In genomic region chr6:159691963-159692287, GRCh38 we compare ENCODE assay signal across 8 cellular contexts. TPM values are rescaled to one million over a fixed set of nuclear protein-coding genes. Genes with fewer than 3 reads are reported as not detected.
DNase-seq lines count a peak whose midpoint lies in the region; ATAC-seq, FAIRE-seq and TF ChIP-seq lines count a peak whose summit lies in the region.

No MANE protein-coding gene starts in this region.

- CTCF ChIA-PET in A549 (lab: Yijun Ruan, JAX) (interaction anchor here (0.6 to 5.1 kb wide), 16 partner anchors 9 to 262 kb away, joined by 3 to 29 read pairs (median 5); partner anchors contain the start of gene WTAP), HEK293 (lab: Yijun Ruan, JAX) (interaction anchor here (0.6 to 2.9 kb wide), 28 partner anchors 9 to 250 kb away, joined by 3 to 17 read pairs (median 6); partner anchors contain the start of genes ACAT2, TCP1 and WTAP), GM12878 (lab: Yijun Ruan, JAX) (interaction anchor here (0.7 to 5.8 kb wide), 28 partner anchors 10 to 276 kb away, joined by 3 to 46 read pairs (median 4); partner anchors contain the start of genes ACAT2, MRPL18, TCP1 and WTAP)

- H4K20me1 ChIP-seq in GM12878 (ENCODE audit: control insufficient read depth, insufficient read depth), result no peaks in the 10 kb centered on the region

- TF ChIP-seq RAD21 in A549 (conservative IDR thresholded peaks at IDR 0.05 in 1 of 2, IDR thresholded peaks at IDR 0.05 in 1 of 2), result no peak
- TF ChIP-seq RAD21 in GM12878 (IDR thresholded peaks at IDR 0.05; ENCODE audit: insufficient read depth, low read depth, low read length), result no peak

- H3K27me3 Mint-ChIP-seq in memory B cell, result no peaks in the 10 kb centered on the region

- H3K27ac ChIP-seq in A549, result peak overlapping the region; percentile 95 to 100; a peak in 5 of 6 replicates
- H3K27ac ChIP-seq in HEK293 (ENCODE audit: extremely low read depth, low read depth, low read length), result 0 out of 2 replicates have a peak overlapping the region, but pooled peaks have one; percentile 89
- peak overlapping the region; percentile 88; the same call in 1 of the 2 replicates for H3K27ac ChIP-seq in GM12878 (ENCODE audit: control insufficient read depth, insufficient read depth)
- peak overlapping the region; percentile 99 for H3K27ac ChIP-seq in vagina

- intact Hi-C loops in GM12878 (cut with micrococcal nuclease; ENCODE audit: unreplicated experiment) (loop anchor here (1.0 to 10.0 kb wide), 6 partner anchors 35 to 413 kb away; partner anchors contain the start of genes ACAT2, TCP1 and WTAP), vagina (cut with DNase I) (loop anchor here (2.0 to 10.0 kb wide), 3 partner anchors 35 to 273 kb away; partner anchors contain the start of genes IGF2R, MRPL18 and WTAP)

- peak overlapping the region; percentile 61 for H3K9ac ChIP-seq in GM12878 (ENCODE audit: control insufficient read depth, insufficient read depth, low read length)

- WGBS in A549 (ENCODE audit: missing lambda C conversion rate), result 42% methylated on average over 6 of the region's 7 CpGs
- WGBS in GM12878 (ENCODE audit: insufficient coverage, insufficient replicate concordance, low lambda C conversion rate, missing lambda C conversion rate), result under 1% methylated on average over 7 of the region's 7 CpGs

- TF ChIP-seq POLR2A in A549 (IDR thresholded peaks at IDR 0.05; ENCODE audit: low read length) (no peak), GM12878 (IDR thresholded peaks at IDR 0.05; ENCODE audit: low read depth, low read length) (no peak), vagina (IDR thresholded peaks at IDR 0.05) (no peak)

- no peak for TF ChIP-seq EP300 in A549 (IDR thresholded peaks at IDR 0.05)
- TF ChIP-seq EP300 in GM12878 (IDR thresholded peaks at IDR 0.05; ENCODE audit: borderline replicate concordance in 1 of 2, control insufficient read depth in 1 of 2, low read depth in 2 of 2, low read length in 2 of 2), result no peak

- SMC1A ChIA-PET in GM12878 (lab: Charles Lee; ENCODE audit: uncharacterized antibody, unreplicated experiment), result interaction anchor here (0.6 to 3.4 kb wide), 21 partner anchors 10 to 842 kb away, joined by 3 to 18 read pairs (median 5); partner anchors contain the start of genes ACAT2, TCP1 and WTAP

- no peaks in the 10 kb centered on the region for H3K9me3 ChIP-seq in A549
- H3K9me3 ChIP-seq in HEK293 (ENCODE audit: control insufficient read depth, insufficient read depth, low read depth, low read length), result no peaks in the 10 kb centered on the region
- no peaks in the 10 kb centered on the region for H3K9me3 ChIP-seq in GM12878 (replicated peaks; ENCODE audit: control insufficient read depth, insufficient read depth, low read length)
- no peaks in the 10 kb centered on the region for H3K9me3 ChIP-seq in vagina

- H3K36me3 ChIP-seq in HEK293 (ENCODE audit: control insufficient read depth in 2 of 2, insufficient read depth in 1 of 2, low read length in 2 of 2) (peaks cover 21 to 42% of the 10 kb centered on the region in 2 experiments), GM12878 (ENCODE audit: control insufficient read depth in 2 of 2, insufficient read depth in 2 of 2, low read length in 1 of 2) (peaks cover 0 to 5% of the 10 kb centered on the region in 2 experiments; a peak in 1 of 4 replicates), vagina (peaks cover 6 to 34% of the 10 kb centered on the region in 2 donors)

- TF ChIP-seq CTCF in A549 (IDR thresholded peaks at IDR 0.05) (no peak), HEK293 (tag by site-specific recombination; IDR thresholded peaks at IDR 0.05) (no peak), GM12878 (IDR thresholded peaks at IDR 0.05 in 2 of 3, conservative IDR thresholded peaks at IDR 0.05 in 1 of 3; ENCODE audit: control insufficient read depth in 2 of 3, extremely low read depth in 1 of 3, insufficient read depth in 1 of 3, low read depth in 3 of 3, low read length in 3 of 3) (no peak), vagina (IDR thresholded peaks at IDR 0.05) (no peak)

- H2AFZ ChIP-seq in GM12878 (ENCODE audit: control insufficient read depth, low read depth, low read length), result peak overlapping the region; percentile 16

- H3K4me1 Mint-ChIP-seq in memory B cell, result peaks cover 29% of the 10 kb centered on the region

- POLR2A ChIA-PET in A549 (lab: Yijun Ruan, JAX), result interaction anchor here (1.4 to 3.8 kb wide), 3 partner anchors 9 to 98 kb away, joined by 7 to 29 read pairs (median 12); partner anchors contain the start of genes MRPL18, TCP1 and WTAP
- POLR2A ChIA-PET in HEK293 (lab: Yijun Ruan, JAX), result interaction anchor here (1.0 to 5.6 kb wide), 6 partner anchors 10 to 160 kb away, joined by 4 to 67 read pairs (median 5); partner anchors contain the start of genes MRPL18, TCP1 and WTAP
- POLR2A ChIA-PET in GM12878 (lab: Charles Lee), result interaction anchor here (0.5 to 3.3 kb wide), 5 partner anchors 33 to 98 kb away, joined by 3 to 16 read pairs (median 5); partner anchors contain the start of genes MRPL18 and WTAP

- ATAC-seq in A549, result peak in 1 of 2 experiments; percentile 6; a peak in 1 of 6 replicates
- peak; percentile 5 for ATAC-seq in GM12878
- no peak for ATAC-seq in memory B cell (ENCODE audit: low read depth)
- no peak for ATAC-seq in HG02642 (IDR thresholded peaks at IDR 0.05; ENCODE audit: poor library complexity, unreplicated experiment)

- H3K4me3 Mint-ChIP-seq in memory B cell, result peak overlapping the region; percentile 92

- H3K4me1 ChIP-seq in A549 (peaks cover 20% of the 10 kb centered on the region), HEK293 (ENCODE audit: control insufficient read depth, insufficient read depth, low read length) (no peaks in the 10 kb centered on the region; the same call in 1 of the 2 replicates), GM12878 (ENCODE audit: control insufficient read depth, insufficient read depth, low read length) (peaks cover 10% of the 10 kb centered on the region), vagina (peaks cover 57% of the 10 kb centered on the region)

- no peaks in the 10 kb centered on the region for H3K9me3 Mint-ChIP-seq in memory B cell

- peak overlapping the region; percentile 97 for H3K4me2 ChIP-seq in A549
- peak overlapping the region; percentile 82 for H3K4me2 ChIP-seq in GM12878 (ENCODE audit: control insufficient read depth, insufficient read depth)

- H3K36me3 Mint-ChIP-seq in memory B cell, result peaks cover 14% of the 10 kb centered on the region

- H3K79me2 ChIP-seq in GM12878 (ENCODE audit: control insufficient read depth, insufficient read depth, low read length), result peaks cover 23% of the 10 kb centered on the region

- H3K27me3 ChIP-seq in GM12878 (replicated peaks in 1 of 2; ENCODE audit: control insufficient read depth in 2 of 2, insufficient read depth in 2 of 2, low read length in 1 of 2), result no peaks in the 10 kb centered on the region
- H3K27me3 ChIP-seq in vagina, result no peaks in the 10 kb centered on the region

- peak overlapping the region; percentile 94 for H3K27ac Mint-ChIP-seq in memory B cell

- H3K4me3 ChIP-seq in A549, result peak overlapping the region; percentile 72
- peak overlapping the region; percentile 85 for H3K4me3 ChIP-seq in HEK293 (ENCODE audit: low read depth, low read length)
- H3K4me3 ChIP-seq in GM12878, result peak overlapping the region; percentile 66
- H3K4me3 ChIP-seq in vagina, result peak overlapping the region; percentile 89 to 97

- DNase-seq in A549 (ENCODE audit: low read depth in 1 of 2, low spot score in 1 of 2) (no peak), GM12878 (ENCODE audit: low read depth, low spot score) (no peak), memory B cell (ENCODE audit: low spot score in 2 of 2) (no peak), vagina (ENCODE audit: extremely low spot score in 2 of 2) (no peak), superior temporal gyrus (ENCODE audit: extremely low spot score) (no peak)
- DNase-seq in stimulated activated CD4-positive, alpha-beta T cell treated with anti-CD3 and anti-CD28 coated beads, Interleukin-4, amount 100 ng/mL, for 1 hour, result no peak

- no TSS peak for BruUV-seq in GM12878 (replicated peaks; lab: Mats Ljungman, UMichigan)

- in situ Hi-C loops in GM12878 (cut with MboI), result no loop called here

- RAD21 ChIA-PET in GM12878 (lab: Charles Lee; ENCODE audit: unreplicated experiment), result interaction anchor here (0.8 to 3.2 kb wide), 11 partner anchors 29 to 276 kb away, joined by 3 to 13 read pairs (median 5); partner anchors contain the start of genes MRPL18, TCP1 and WTAP

- FAIRE-seq in A549 (lab: Jason Lieb, UNC) (no peak), GM12878 (lab: Jason Lieb, UNC) (no peak)

RNA-seq across cellular contexts. Expression of gene SOD2, which starts 1.1 kb away (rescaled TPM):
- polyA plus RNA-seq in A549 (2011; rRNA removed) (34.8 and 63.2 TPM in 2 replicates), A549 (2017; fragmentation: RNase III; extraction: RNeasy Plus Mini Kit Qiagen cat#74134 plus additional on column Dnase treatment) (81.0 to 81.3 TPM (median 81.1 TPM) in 3 replicates), GM12878 (2011; rRNA removed) (42.3 and 43.8 TPM in 2 replicates), GM12878 (2014; fragmentation: Illumina TruSeq; extraction: Trizol) (33.3 and 44.2 TPM in 2 replicates), GM12878 (2014; fragmentation: Nextera tagmentation; extraction: Ambion mirVana) (10 to 100 TPM; 12.1 to 20.9 TPM), GM12878 (2014; rRNA removed) (36.2 and 37.7 TPM in 2 replicates), GM12878 (2016; fragmentation: Nextera tagmentation; extraction: Ambion mirVana) (10 to 100 TPM; 48.6 to 55.8 TPM)
- 49.3 and 57.5 TPM in 2 replicates for polyA plus RNA-seq in A549 (2012; cell fraction: cytosol; rRNA removed)
- polyA plus RNA-seq in A549 (2012; cell fraction: nucleus; rRNA removed), result 24.1 and 30.1 TPM in 2 replicates
- 65.9 and 67.1 TPM in 2 replicates for polyA minus RNA-seq in A549 (2011; rRNA and poly(A)+ RNA removed)
- total RNA-seq in GM12878 (2013; cell fraction: nucleolus; rRNA removed), result 16.2 and 17.1 TPM in 2 replicates
- total RNA-seq in GM12878 (2014; rRNA removed) (39.8 and 40.5 TPM in 2 replicates), GM12878 (2014; rRNA removed; fragmentation: Illumina TruSeq; extraction: Trizol) (34.4 and 37.8 TPM in 2 replicates), GM12878 (2021) (46.4 and 50.5 TPM in 2 replicates), vagina (597 TPM)
- 21.0 TPM for polyA plus RNA-seq in GM12878 (2011; ENCODE audit: low read depth)
- polyA plus RNA-seq in GM12878 (2011; cell fraction: cytosol; rRNA removed), result 35.0 and 38.5 TPM in 2 replicates
- 15.0 and 18.2 TPM in 2 replicates for polyA plus RNA-seq in GM12878 (2011; cell fraction: nucleus; rRNA removed)
- 26.9 and 27.8 TPM in 2 replicates for polyA plus RNA-seq in GM12878 (2012)
- 37.2 and 48.3 TPM in 2 replicates for polyA minus RNA-seq in GM12878 (2011; rRNA and poly(A)+ RNA removed)
- 14.0 and 19.4 TPM in 2 replicates for polyA minus RNA-seq in GM12878 (2011; cell fraction: cytosol; rRNA and poly(A)+ RNA removed)
- polyA minus RNA-seq in GM12878 (2011; cell fraction: nucleus; rRNA and poly(A)+ RNA removed), result 6.9 and 11.0 TPM in 2 replicates

RNA-seq across cellular contexts. Expression of gene WTAP, which starts 35.4 kb away (rescaled TPM):
- polyA plus RNA-seq in A549 (2011; rRNA removed), result 42.4 and 46.1 TPM in 2 replicates
- polyA plus RNA-seq in A549 (2012; cell fraction: cytosol; rRNA removed), result 11.3 and 11.4 TPM in 2 replicates
- polyA plus RNA-seq in A549 (2012; cell fraction: nucleus; rRNA removed), result 5.0 and 10.8 TPM in 2 replicates
- 53.2 to 54.0 TPM (median 53.9 TPM) in 3 replicates for polyA plus RNA-seq in A549 (2017; fragmentation: RNase III; extraction: RNeasy Plus Mini Kit Qiagen cat#74134 plus additional on column Dnase treatment)
- 23.1 and 26.1 TPM in 2 replicates for polyA minus RNA-seq in A549 (2011; rRNA and poly(A)+ RNA removed)
- 152 and 161 TPM in 2 replicates for total RNA-seq in GM12878 (2013; cell fraction: nucleolus; rRNA removed)
- total RNA-seq in GM12878 (2014; rRNA removed), result 65.1 and 74.3 TPM in 2 replicates
- 80.8 and 83.8 TPM in 2 replicates for total RNA-seq in GM12878 (2014; rRNA removed; fragmentation: Illumina TruSeq; extraction: Trizol)
- 73.0 and 79.0 TPM in 2 replicates for total RNA-seq in GM12878 (2021)
- polyA plus RNA-seq in GM12878 (2011; ENCODE audit: low read depth), result 48.7 TPM
- 38.7 and 52.9 TPM in 2 replicates for polyA plus RNA-seq in GM12878 (2011; rRNA removed)
- 19.7 and 25.0 TPM in 2 replicates for polyA plus RNA-seq in GM12878 (2011; cell fraction: cytosol; rRNA removed)
- polyA plus RNA-seq in GM12878 (2011; cell fraction: nucleus; rRNA removed), result 25.7 and 27.7 TPM in 2 replicates
- 59.1 and 59.4 TPM in 2 replicates for polyA plus RNA-seq in GM12878 (2012)
- polyA plus RNA-seq in GM12878 (2014; fragmentation: Illumina TruSeq; extraction: Trizol), result 90.2 and 105 TPM in 2 replicates
- polyA plus RNA-seq in GM12878 (2014; fragmentation: Nextera tagmentation; extraction: Ambion mirVana), result 100 to 1,000 TPM; 102 to 132 TPM
- 46.7 and 52.0 TPM in 2 replicates for polyA plus RNA-seq in GM12878 (2014; rRNA removed)
- polyA plus RNA-seq in GM12878 (2016; fragmentation: Nextera tagmentation; extraction: Ambion mirVana), result 10 to 100 TPM; 82.3 to 95.7 TPM
- 51.0 and 64.1 TPM in 2 replicates for polyA minus RNA-seq in GM12878 (2011; rRNA and poly(A)+ RNA removed)
- polyA minus RNA-seq in GM12878 (2011; cell fraction: cytosol; rRNA and poly(A)+ RNA removed), result 21.7 and 23.9 TPM in 2 replicates
- 34.9 and 60.9 TPM in 2 replicates for polyA minus RNA-seq in GM12878 (2011; cell fraction: nucleus; rRNA and poly(A)+ RNA removed)
- 85.0 TPM for total RNA-seq in vagina

Comparison
In these comparisons a context has a peak if more than half of its experiments do, and no peak if none do; other contexts are left out.
1. RNA of gene SOD2, which starts 1.1 kb away (total RNA-seq): 597 TPM in vagina (single experiment); 16.2 to 50.5 TPM in GM12878; every median in the first group is over 10 times any median in the second.
2. Peak in every context shown above with its lines, with median percentiles within 50 percentile points of each other: H3K27ac ChIP-seq and H3K4me3 ChIP-seq.